In the genomic region with DNA sequence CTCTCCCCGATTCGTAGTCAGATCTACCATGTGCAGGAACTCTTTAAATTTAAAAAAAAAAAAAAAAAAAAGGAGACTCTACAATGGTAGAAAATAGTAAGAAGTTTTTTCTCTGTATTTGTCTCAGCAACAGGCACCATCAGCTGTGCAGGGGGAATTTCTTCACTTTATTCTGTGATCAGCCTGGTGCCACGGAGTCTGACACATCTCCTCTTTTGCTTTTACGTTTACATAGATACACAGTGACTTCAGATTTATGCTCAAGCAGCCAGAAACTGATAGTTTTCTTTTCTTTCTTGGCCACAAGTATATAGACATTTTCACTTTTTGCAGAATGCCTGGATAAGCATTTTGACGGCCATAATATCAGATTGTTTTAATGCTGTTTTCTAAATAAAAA, we compare ENCODE assay signal across 15 cellular contexts.
"Had no signal": no experiment of that assay in that cellular context is flagged by ENCODE, and none has a peak within 500 bp of the region (broad histone marks: within the 10 kb centered on the region; RNA-seq: fewer than 3 reads in every experiment).

No MANE protein-coding gene starts in this region.

- H3K27ac ChIP-seq: dorsolateral prefrontal cortex, heart right ventricle, thyroid gland had no signal

- H3K4me3 ChIP-seq: dorsolateral prefrontal cortex, heart right ventricle, sigmoid colon, thyroid gland had no signal

- DNase-seq: activated CD4-positive, alpha-beta T cell treated with anti-CD3 and anti-CD28 coated beads for 48 hours; activated CD8-positive, alpha-beta memory T cell treated with anti-CD3 and anti-CD28 coated beads, Interleukin-2, amount 50 U/mL, for 48 hours; activated gamma-delta T cell; activated naive CD8-positive, alpha-beta T cell treated with anti-CD3 and anti-CD28 coated beads for 36 hours; activated T-cell treated with anti-CD3 and anti-CD28 coated beads, Interleukin-2, amount 50 U/mL, for 72 hours; anterior cingulate cortex; caudate nucleus; dorsolateral prefrontal cortex; heart right ventricle; sigmoid colon; stimulated activated naive CD4-positive, alpha-beta T cell; thyroid gland had no signal

- H3K9me3 ChIP-seq: heart right ventricle, sigmoid colon, thyroid gland had no signal

- H3K36me3 ChIP-seq: heart right ventricle, sigmoid colon, thyroid gland had no signal

- H3K27me3 ChIP-seq: dorsolateral prefrontal cortex, heart right ventricle, sigmoid colon, thyroid gland had no signal

- H3K36me3 Mint-ChIP-seq: activated naive CD8-positive, alpha-beta T cell treated with anti-CD3 and anti-CD28 coated beads for 36 hours; brain; mesothelial cell of epicardium; natural killer cell treated with Interleukin-12 subunit alpha and Interleukin-12 subunit beta and Interleukin-15 and Interleukin-18, amount 100 ng/mL, for 72 hours had no signal

- H3K27ac Mint-ChIP-seq: activated naive CD8-positive, alpha-beta T cell treated with anti-CD3 and anti-CD28 coated beads for 36 hours; activated T-cell treated with anti-CD3 and anti-CD28 coated beads, Interleukin-2, amount 50 U/mL, for 72 hours; brain; mesothelial cell of epicardium; natural killer cell treated with Interleukin-12 subunit alpha and Interleukin-12 subunit beta and Interleukin-15 and Interleukin-18, amount 100 ng/mL, for 72 hours had no signal

- H3K9me3 Mint-ChIP-seq: activated naive CD8-positive, alpha-beta T cell treated with anti-CD3 and anti-CD28 coated beads for 36 hours; activated T-cell treated with anti-CD3 and anti-CD28 coated beads, Interleukin-2, amount 50 U/mL, for 72 hours; brain; natural killer cell treated with Interleukin-12 subunit alpha and Interleukin-12 subunit beta and Interleukin-15 and Interleukin-18, amount 100 ng/mL, for 72 hours had no signal

- ATAC-seq: heart right ventricle; natural killer cell treated with Interleukin-12 subunit alpha and Interleukin-12 subunit beta and Interleukin-15 and Interleukin-18, amount 100 ng/mL, for 72 hours had no signal

- H3K4me3 Mint-ChIP-seq: activated naive CD8-positive, alpha-beta T cell treated with anti-CD3 and anti-CD28 coated beads for 36 hours; activated T-cell treated with anti-CD3 and anti-CD28 coated beads, Interleukin-2, amount 50 U/mL, for 72 hours; brain; mesothelial cell of epicardium; natural killer cell treated with Interleukin-12 subunit alpha and Interleukin-12 subunit beta and Interleukin-15 and Interleukin-18, amount 100 ng/mL, for 72 hours had no signal

- H3K27me3 Mint-ChIP-seq: activated naive CD8-positive, alpha-beta T cell treated with anti-CD3 and anti-CD28 coated beads for 36 hours; brain had no signal
